Comparison of ENCODE assay signal across 17 cellular contexts in the genomic region with DNA sequence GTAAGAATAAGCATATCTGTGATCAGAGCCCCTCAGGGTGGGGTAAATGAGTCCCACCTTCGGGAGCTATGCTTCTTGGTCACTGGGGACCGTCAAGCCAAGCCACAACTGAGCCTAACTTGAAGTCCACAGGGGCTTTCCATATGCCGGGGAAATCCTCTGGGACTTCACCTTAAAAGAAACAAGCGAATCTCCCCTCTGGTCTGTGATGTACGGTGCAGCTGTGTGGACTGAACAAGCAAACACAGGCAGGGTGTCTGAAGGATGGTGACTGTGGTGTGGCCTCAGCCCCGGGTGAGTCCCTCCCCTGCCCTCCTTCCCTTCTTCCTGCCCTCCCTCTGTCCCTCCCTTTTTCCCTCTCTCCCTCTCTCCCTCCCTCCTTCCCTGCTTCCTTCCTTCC. TPM values are rescaled to one million over a fixed set of nuclear protein-coding genes. Genes with fewer than 3 reads are reported as not detected.
A peak's percentile ranks its signal among the peaks of the same experiment; 100 is the strongest.
DNase-seq lines count a peak whose midpoint lies in the region; FAIRE-seq and TF ChIP-seq lines count a peak whose summit lies in the region.
"Had no signal": no experiment of that assay in that cellular context is flagged by ENCODE, and none has a peak within 500 bp of the region (broad histone marks: within the 10 kb centered on the region; RNA-seq: fewer than 3 reads in every experiment).

No MANE protein-coding gene starts in this region.

- 58 to 68% (median 64%) methylated on average over 6 of the region's 6 CpGs for WGBS in small intestine, 3 donors

- POLR2A ChIA-PET in activated CD4-positive, alpha-beta T cell treated with anti-CD3 and anti-CD28 coated beads, Interleukin-2, amount 10 ng/mL, durations not matched to agents 7 days and 5 days (lab: Charles Lee) = no interaction called here
- POLR2A ChIA-PET in HEK293T (lab: Yijun Ruan, JAX) = no interaction called here

- H3K4me3 ChIP-seq in colonic mucosa (no peak overlapping the region), small intestine (ENCODE audit: low read depth in 1 of 2, low read length in 2 of 2) (no peak overlapping the region)
- H3K4me3 ChIP-seq: GM23248 had no signal

- no peak overlapping the region for H3K4me3 Mint-ChIP-seq in activated CD4-positive, alpha-beta T cell treated with anti-CD3 and anti-CD28 coated beads, Interleukin-2, amount 10 ng/mL, durations not matched to agents 7 days and 5 days
- H3K4me3 Mint-ChIP-seq in type B pancreatic cell = no peak overlapping the region
- H3K4me3 Mint-ChIP-seq: CD4-positive, alpha-beta T cell had no signal

- intact Hi-C loops in colonic mucosa (cut with DNase I) = no loop called here

- H3K36me3 Mint-ChIP-seq in activated CD4-positive, alpha-beta T cell treated with anti-CD3 and anti-CD28 coated beads, Interleukin-2, amount 10 ng/mL, durations not matched to agents 7 days and 5 days (ENCODE audit: low read depth) = no peaks in the 10 kb centered on the region
- H3K36me3 Mint-ChIP-seq in type B pancreatic cell = no peaks in the 10 kb centered on the region

- DNase-seq in activated CD4-positive, alpha-beta T cell treated with anti-CD3 and anti-CD28 coated beads, Interleukin-2, amount 10 ng/mL, durations not matched to agents 7 days and 5 days = peak; percentile 2
- no peak for DNase-seq in activated CD4-positive, alpha-beta T cell treated with anti-CD3 and anti-CD28 coated beads, Interleukin-2, amount 50 U/mL, for 4 hours
- peak; percentile 25 for DNase-seq in GM20000 (ENCODE audit: low spot score)
- peak; percentile 7 for DNase-seq in colonic mucosa
- peak; percentile 24 for DNase-seq in type B pancreatic cell (ENCODE audit: extremely low spot score, unreplicated experiment)
- no peak for DNase-seq in small intestine
- DNase-seq in HEK293T (ENCODE audit: extremely low spot score) = no peak
- no peak for DNase-seq in HPDE6-E6E7 (ENCODE audit: extremely low spot score)
- DNase-seq: C1 segment of cervical spinal cord; CD4-positive, alpha-beta T cell; DMS79; GM23248 had no signal

- peaks cover 22% of the 10 kb centered on the region for H3K9me3 Mint-ChIP-seq in activated CD4-positive, alpha-beta T cell treated with anti-CD3 and anti-CD28 coated beads, Interleukin-2, amount 10 ng/mL, durations not matched to agents 7 days and 5 days
- H3K9me3 Mint-ChIP-seq in type B pancreatic cell = no peaks in the 10 kb centered on the region

- no peaks in the 10 kb centered on the region for H3K27me3 ChIP-seq in colonic mucosa
- H3K27me3 ChIP-seq in small intestine (ENCODE audit: control insufficient read depth in 2 of 2, insufficient read depth in 2 of 2, low read length in 2 of 2) = no peaks in the 10 kb centered on the region

- H3K4me1 ChIP-seq in colonic mucosa (no peaks in the 10 kb centered on the region), small intestine (ENCODE audit: control insufficient read depth in 2 of 2, insufficient read depth in 1 of 2, low read depth in 1 of 2, low read length in 1 of 2) (no peaks in the 10 kb centered on the region)

- no peaks in the 10 kb centered on the region for H3K27me3 Mint-ChIP-seq in activated CD4-positive, alpha-beta T cell treated with anti-CD3 and anti-CD28 coated beads, Interleukin-2, amount 10 ng/mL, durations not matched to agents 7 days and 5 days
- H3K27me3 Mint-ChIP-seq in type B pancreatic cell = peaks cover 45% of the 10 kb centered on the region

- H3K27ac ChIP-seq in colonic mucosa (no peak overlapping the region), small intestine (ENCODE audit: low read depth in 1 of 2, low read length in 1 of 2) (no peak overlapping the region)
- H3K27ac ChIP-seq: 22Rv1, GM23248 had no signal

- no peaks in the 10 kb centered on the region for H3K4me1 Mint-ChIP-seq in activated CD4-positive, alpha-beta T cell treated with anti-CD3 and anti-CD28 coated beads, Interleukin-2, amount 10 ng/mL, durations not matched to agents 7 days and 5 days
- H3K4me1 Mint-ChIP-seq in type B pancreatic cell (ENCODE audit: unreplicated experiment) = no peaks in the 10 kb centered on the region

- H3K9ac ChIP-seq in colonic mucosa (ENCODE audit: low read depth in 2 of 2, low read length in 2 of 2) = no peak overlapping the region
- H3K9ac ChIP-seq: GM23248 had no signal

- no peak for FAIRE-seq in small intestine (lab: Jason Lieb, UNC)
- FAIRE-seq: GM12892, GM19239, H54 had no signal

- H3K36me3 ChIP-seq in colonic mucosa (no peaks in the 10 kb centered on the region), small intestine (ENCODE audit: control insufficient read depth in 2 of 2, insufficient read depth in 2 of 2, low read length in 2 of 2) (no peaks in the 10 kb centered on the region)

- CTCF ChIA-PET in activated CD4-positive, alpha-beta T cell treated with anti-CD3 and anti-CD28 coated beads, Interleukin-2, amount 10 ng/mL, durations not matched to agents 7 days and 5 days (lab: Charles Lee) = interaction anchor here (0.6 kb wide), 1 partner anchor 1734 kb away, joined by 3 read pairs; no protein-coding TSS in a partner anchor
- CTCF ChIA-PET in HEK293T (lab: Yijun Ruan, JAX) = no interaction called here

- H3K27ac Mint-ChIP-seq in activated CD4-positive, alpha-beta T cell treated with anti-CD3 and anti-CD28 coated beads, Interleukin-2, amount 10 ng/mL, durations not matched to agents 7 days and 5 days = no peak overlapping the region
- H3K27ac Mint-ChIP-seq in type B pancreatic cell = no peak overlapping the region
- H3K27ac Mint-ChIP-seq: CD4-positive, alpha-beta T cell had no signal

- TF ChIP-seq CTCF in GM20000 (IDR thresholded peaks at IDR 0.05; ENCODE audit: extremely low read depth, missing control alignments) = no peak
- no peak for TF ChIP-seq CTCF in colonic mucosa (IDR thresholded peaks at IDR 0.05)
- TF ChIP-seq CTCF in type B pancreatic cell (conservative IDR thresholded peaks at IDR 0.05) = no peak

- H3K9me3 ChIP-seq in colonic mucosa = no peaks in the 10 kb centered on the region
- H3K9me3 ChIP-seq in small intestine (ENCODE audit: control insufficient read depth, low read depth) = no peaks in the 10 kb centered on the region

TF ChIP-seq in HEK293T, 16 proteins besides CTCF, POLR2A, EP300 and RAD21:
- no peak for TF ChIP-seq L3MBTL2 (conservative IDR thresholded peaks at IDR 0.05)

RNA-seq across cellular contexts. Expression of a gene that starts 29.7 kb away (rescaled TPM):
- not detected for total RNA-seq in activated CD4-positive, alpha-beta T cell treated with anti-CD3 and anti-CD28 coated beads, Interleukin-2, amount 10 ng/mL, durations not matched to agents 7 days and 5 days
- under 1 TPM; 0.05 to 0.35 TPM for total RNA-seq in colonic mucosa
- 10.8 and 52.6 TPM in 2 replicates for total RNA-seq in type B pancreatic cell (ENCODE audit: low replicate concordance)
- 1 to 10 TPM in 1 of 3 donors, under 1 TPM in 1, not detected in 1; 0.81 to 2.3 TPM for polyA plus RNA-seq in small intestine
- total RNA-seq: A673; CD4-positive, alpha-beta T cell; GM23248 had no signal
- polyA plus RNA-seq: GM23248 had no signal

Comparison
In these comparisons a context has a peak if more than half of its experiments do, and no peak if none do; other contexts are left out.
1. DNase-seq: peak in activated CD4-positive, alpha-beta T cell treated with anti-CD3 and anti-CD28 coated beads, Interleukin-2, amount 10 ng/mL, durations not matched to agents 7 days and 5 days (single experiment), GM20000 (single experiment), colonic mucosa (single experiment) and type B pancreatic cell (single experiment); none in activated CD4-positive, alpha-beta T cell treated with anti-CD3 and anti-CD28 coated beads, Interleukin-2, amount 50 U/mL, for 4 hours (0 of 2), small intestine (single experiment), HEK293T (single experiment) and HPDE6-E6E7 (single experiment).